ENCODE assay signal across 8 cellular contexts in genomic region chr7:100120518-100121085, GRCh38. TPM values are rescaled to one million over a fixed set of nuclear protein-coding genes. Genes with fewer than 3 reads are reported as not detected.
DNase-seq lines count a peak whose midpoint lies in the region; ATAC-seq and TF ChIP-seq lines count a peak whose summit lies in the region.

No MANE protein-coding gene starts in this region.

- H3K4me3 ChIP-seq in GM12864 (ENCODE audit: low read depth, low read length) = peak overlapping the region; percentile 71
- H3K4me3 ChIP-seq in SK-N-MC = peak overlapping the region; percentile 97
- peak overlapping the region; percentile 79 to 96 (median 92) for H3K4me3 ChIP-seq in fibroblast of lung (replicated peaks in 1 of 4; ENCODE audit: control extremely low read depth in 1 of 4, insufficient read depth in 1 of 4, low read depth in 3 of 4, low read length in 4 of 4)
- peak overlapping the region in 3 of 4 donors; percentile 80 to 94 (median 88) for H3K4me3 ChIP-seq in gastrocnemius medialis

- intact Hi-C loops in gastrocnemius medialis (cut with DNase I; ENCODE audit: low total_unique reads) = loop anchor here (10.0 kb wide), 1 partner anchor 106 kb away; the partner anchor contains the start of gene ZKSCAN1

- no peaks in the 10 kb centered on the region for H3K9me3 ChIP-seq in SK-N-MC (ENCODE audit: low read depth, low read length)
- no peaks in the 10 kb centered on the region for H3K9me3 ChIP-seq in fibroblast of lung (ENCODE audit: control insufficient read depth, insufficient read depth, low read depth, low read length)
- H3K9me3 ChIP-seq in gastrocnemius medialis = no peaks in the 10 kb centered on the region

- no peaks in the 10 kb centered on the region for H4K20me1 ChIP-seq in fibroblast of lung (ENCODE audit: control insufficient read depth, extremely low read depth, insufficient read depth, low read length)

- no peak for DNase-seq in GM12864 (ENCODE audit: low read depth)
- DNase-seq in SK-N-MC (ENCODE audit: low read depth, low spot score) = no peak
- DNase-seq in fibroblast of lung (ENCODE audit: low read depth in 2 of 2) = no peak
- DNase-seq in gastrocnemius medialis = no peak
- DNase-seq in NCI-H2081 treated with DMSO at 0.1 percent for 48 hours (lab: John Stamatoyannopoulos, UW) = no peak
- no peak for DNase-seq in DMS153 treated with DMSO at 0.1 percent for 48 hours (lab: John Stamatoyannopoulos, UW; ENCODE audit: unreplicated experiment)
- no peak for DNase-seq in glomerular visceral epithelial cell (ENCODE audit: extremely low spot score)

- H3K4me1 ChIP-seq in fibroblast of lung (ENCODE audit: control insufficient read depth, extremely low read depth, insufficient read depth, low read length) (peaks cover 3% of the 10 kb centered on the region), gastrocnemius medialis (peaks cover 19 to 23% of the 10 kb centered on the region in 2 donors)

- in situ Hi-C loops in gastrocnemius medialis (cut with MboI; ENCODE audit: low sequenced_read_pairs in 4 of 4) = loop anchor here in 1 of 4 donors (10.0 kb wide), 1 partner anchor 126 kb away; no protein-coding TSS in a partner anchor

- peak overlapping the region; percentile 79 for H3K4me2 ChIP-seq in fibroblast of lung (ENCODE audit: extremely low read depth, insufficient read depth, low read length)

- H3K79me2 ChIP-seq in fibroblast of lung (ENCODE audit: control insufficient read depth, insufficient read depth, low read length) = peaks cover 16% of the 10 kb centered on the region

- ATAC-seq in gastrocnemius medialis (no peak), GM18502 (IDR thresholded peaks at IDR 0.05; ENCODE audit: poor library complexity, unreplicated experiment) (no peak)

- H3K27me3 ChIP-seq in fibroblast of lung (ENCODE audit: control insufficient read depth, insufficient read depth, low read length) (no peaks in the 10 kb centered on the region), gastrocnemius medialis (no peaks in the 10 kb centered on the region)

- H3K27ac ChIP-seq in SK-N-MC = no peak overlapping the region
- H3K27ac ChIP-seq in fibroblast of lung (ENCODE audit: insufficient read depth, low read length) = peak overlapping the region; percentile 89
- H3K27ac ChIP-seq in gastrocnemius medialis = peak overlapping the region; percentile 86 to 90 (median 87)

- TF ChIP-seq POLR2A in gastrocnemius medialis (IDR thresholded peaks at IDR 0.05) = no peak

- H3K9ac ChIP-seq in SK-N-MC (ENCODE audit: insufficient read length) (peak overlapping the region; percentile 55), fibroblast of lung (ENCODE audit: insufficient read depth, low read length) (peak overlapping the region; percentile 11)

- H2AFZ ChIP-seq in fibroblast of lung (ENCODE audit: low read length) = peak overlapping the region; percentile 97

- H3K36me3 ChIP-seq in SK-N-MC (ENCODE audit: insufficient read depth, low read length) = peaks cover 2% of the 10 kb centered on the region; the same call in 1 of the 2 replicates
- H3K36me3 ChIP-seq in fibroblast of lung (ENCODE audit: control insufficient read depth, insufficient read depth, low read length) = peaks cover 3% of the 10 kb centered on the region
- H3K36me3 ChIP-seq in gastrocnemius medialis = no peaks in the 10 kb centered on the region

- no peak for TF ChIP-seq CTCF in GM12864 (IDR thresholded peaks at IDR 0.05; ENCODE audit: low read depth, low read length, missing control alignments)
- TF ChIP-seq CTCF in fibroblast of lung (conservative IDR thresholded peaks at IDR 0.05 in 1 of 2, IDR thresholded peaks at IDR 0.05 in 1 of 2; ENCODE audit: low read depth in 1 of 2, low read length in 2 of 2) = no peak
- no peak for TF ChIP-seq CTCF in gastrocnemius medialis (IDR thresholded peaks at IDR 0.05 in 4 of 5, conservative IDR thresholded peaks at IDR 0.05 in 1 of 5)

RNA-seq across cellular contexts. Expression of gene CNPY4, which starts 1.2 kb away (rescaled TPM):
- 21.6 and 38.3 TPM in 2 replicates for total RNA-seq in fibroblast of lung
- polyA plus RNA-seq in fibroblast of lung = 29.1 and 40.7 TPM in 2 replicates
- polyA plus RNA-seq in fibroblast of lung (2012) = 26.7 and 37.4 TPM in 2 replicates
- 3.8 and 9.9 TPM in 2 replicates for polyA minus RNA-seq in fibroblast of lung (ENCODE audit: low replicate concordance)
- total RNA-seq in gastrocnemius medialis = 1 to 10 TPM; 2.0 to 5.0 (median 2.4) TPM

RNA-seq across cellular contexts. Expression of gene TAF6, which starts 1.4 kb away (rescaled TPM):
- total RNA-seq in fibroblast of lung = 33.1 and 41.5 TPM in 2 replicates
- 16.2 and 23.6 TPM in 2 replicates for polyA plus RNA-seq in fibroblast of lung
- 51.1 and 72.1 TPM in 2 replicates for polyA plus RNA-seq in fibroblast of lung (2012)
- polyA minus RNA-seq in fibroblast of lung (ENCODE audit: low replicate concordance) = 83.9 and 107 TPM in 2 replicates
- 10 to 100 TPM; 38.6 to 71.7 (median 56.6) TPM for total RNA-seq in gastrocnemius medialis

RNA-seq across cellular contexts. Expression of gene MBLAC1, which starts 6.2 kb away (rescaled TPM):
- total RNA-seq in fibroblast of lung (1.8 and 2.5 TPM in 2 replicates), gastrocnemius medialis (1 to 10 TPM; 1.4 to 7.4 (median 3.1) TPM)
- 0.75 and 1.1 TPM in 2 replicates for polyA plus RNA-seq in fibroblast of lung
- polyA plus RNA-seq in fibroblast of lung (2012) = 1.9 and 2.2 TPM in 2 replicates
- not detected in 2 replicates for polyA minus RNA-seq in fibroblast of lung (ENCODE audit: low replicate concordance)

RNA-seq across cellular contexts. Expression of gene AP4M1, which starts 19.2 kb away (rescaled TPM):
- total RNA-seq in fibroblast of lung = 17.2 and 30.3 TPM in 2 replicates
- 19.6 and 22.1 TPM in 2 replicates for polyA plus RNA-seq in fibroblast of lung
- polyA plus RNA-seq in fibroblast of lung (2012) = 16.6 and 23.8 TPM in 2 replicates
- 33.3 and 35.8 TPM in 2 replicates for polyA minus RNA-seq in fibroblast of lung (ENCODE audit: low replicate concordance)
- total RNA-seq in gastrocnemius medialis = 10 to 100 TPM in 2 of 4 donors, 1 to 10 TPM in 2; 7.2 to 13.8 (median 10.8) TPM

RNA-seq across cellular contexts. Expression of gene MCM7, which starts 19.4 kb away (rescaled TPM):
- total RNA-seq in fibroblast of lung (16.7 and 24.4 TPM in 2 replicates), gastrocnemius medialis (10 to 100 TPM; 23.9 to 45.7 (median 36.1) TPM)
- polyA plus RNA-seq in fibroblast of lung = 34.3 and 110 TPM in 2 replicates
- 35.8 and 138 TPM in 2 replicates for polyA plus RNA-seq in fibroblast of lung (2012)
- 53.4 and 271 TPM in 2 replicates for polyA minus RNA-seq in fibroblast of lung (ENCODE audit: low replicate concordance)
